Comparison of ENCODE assay signal across 21 cellular contexts in genomic region chr4:8108991-8109390, GRCh38. TPM values are rescaled to one million over a fixed set of nuclear protein-coding genes. Genes with fewer than 3 reads are reported as not detected.
DNase-seq lines count a peak whose midpoint lies in the region; ATAC-seq and TF ChIP-seq lines count a peak whose summit lies in the region.
"Had no signal": no experiment of that assay in that cellular context is flagged by ENCODE, and none has a peak within 500 bp of the region (broad histone marks: within the 10 kb centered on the region; RNA-seq: fewer than 3 reads in every experiment).

No MANE protein-coding gene starts in this region.

- H3K27ac ChIP-seq in right cardiac atrium (ENCODE audit: low read length) (no peak overlapping the region), right atrium auricular region (no peak overlapping the region), neural progenitor cell (no peak overlapping the region), temporal lobe (ENCODE audit: low read depth, low read length) (peak overlapping the region; percentile 3), WERI-Rb-1 (no peak overlapping the region)
- H3K27ac ChIP-seq: A549, HL-60 had no signal

- peaks cover 2% of the 10 kb centered on the region for H3K4me1 ChIP-seq in right cardiac atrium (ENCODE audit: control insufficient read depth, insufficient read depth, low read length)
- peaks cover 0 to 15% of the 10 kb centered on the region in 2 donors for H3K4me1 ChIP-seq in right atrium auricular region
- H3K4me1 ChIP-seq in neural progenitor cell, result peaks cover 15% of the 10 kb centered on the region

- no peaks in the 10 kb centered on the region for H3K9me3 Mint-ChIP-seq in neural progenitor cell
- H3K9me3 Mint-ChIP-seq: CD8-positive, alpha-beta T cell had no signal

- H3K9me3 ChIP-seq in right cardiac atrium (ENCODE audit: control insufficient read depth, low read length), result no peaks in the 10 kb centered on the region
- H3K9me3 ChIP-seq in right atrium auricular region, result no peaks in the 10 kb centered on the region
- H3K9me3 ChIP-seq in neural progenitor cell (ENCODE audit: low read depth), result no peaks in the 10 kb centered on the region
- H3K9me3 ChIP-seq in WERI-Rb-1 (ENCODE audit: severe bottlenecking), result no peaks in the 10 kb centered on the region
- H3K9me3 ChIP-seq: A549, HAP-1 had no signal

- H3K9ac ChIP-seq in neural progenitor cell, result no peak overlapping the region

- H3K36me3 ChIP-seq in right atrium auricular region (no peaks in the 10 kb centered on the region), neural progenitor cell (no peaks in the 10 kb centered on the region), WERI-Rb-1 (no peaks in the 10 kb centered on the region)
- H3K36me3 ChIP-seq: HAP-1 had no signal

- WGBS in right cardiac atrium, result 83% methylated on average over 14 of the region's 14 CpGs

- peaks cover 15% of the 10 kb centered on the region for H3K27me3 Mint-ChIP-seq in neural progenitor cell (ENCODE audit: insufficient read depth, low read depth)

- no peak overlapping the region for H3K4me3 Mint-ChIP-seq in neural progenitor cell
- H3K4me3 Mint-ChIP-seq: B cell; CD8-positive, alpha-beta T cell had no signal

- ATAC-seq in right cardiac atrium, result no peak
- ATAC-seq: A549; CD8-positive, alpha-beta T cell; K562 had no signal

- intact Hi-C loops in right cardiac atrium (cut with DNase I), result no loop called here

- H3K4me3 ChIP-seq in right cardiac atrium (ENCODE audit: low read length), result no peak overlapping the region
- H3K4me3 ChIP-seq in right atrium auricular region, result no peak overlapping the region
- H3K4me3 ChIP-seq in neural progenitor cell, result no peak overlapping the region
- H3K4me3 ChIP-seq in WERI-Rb-1 (ENCODE audit: low read depth, low read length), result no peak overlapping the region
- H3K4me3 ChIP-seq: A549, HAP-1, K562 had no signal

- H3K27me3 ChIP-seq in right cardiac atrium (ENCODE audit: control insufficient read depth, insufficient read depth) (no peaks in the 10 kb centered on the region), right atrium auricular region (no peaks in the 10 kb centered on the region), neural progenitor cell (no peaks in the 10 kb centered on the region), WERI-Rb-1 (ENCODE audit: insufficient read depth, low read depth, severe bottlenecking) (no peaks in the 10 kb centered on the region)

- no peaks in the 10 kb centered on the region for H3K79me2 ChIP-seq in neural progenitor cell (ENCODE audit: low read depth)

- DNase-seq in right cardiac atrium (peak in 2 of 3 donors; percentile 28 to 34), right atrium auricular region (ENCODE audit: low spot score) (no peak), NCI-H69 (lab: John Stamatoyannopoulos, UW) (peak; percentile 8), neural progenitor cell (ENCODE audit: low spot score) (no peak), hepatic stellate cell (ENCODE audit: low spot score) (no peak), WERI-Rb-1 (no peak), C1 segment of cervical spinal cord (lab: John Stamatoyannopoulos, UW) (no peak)
- DNase-seq: CD8-positive, alpha-beta T cell; MM.1S; NCI-H1048; NCI-H1417 treated with DMSO at 0.1 percent for 48 hours; NCI-H187; NCI-H524; OCI-M1; Right ventricle myocardium superior had no signal

- H3K27ac Mint-ChIP-seq in neural progenitor cell, result peak overlapping the region; percentile 90
- H3K27ac Mint-ChIP-seq: B cell; CD8-positive, alpha-beta T cell had no signal

- TF ChIP-seq CTCF in right atrium auricular region (IDR thresholded peaks at IDR 0.05) (no peak), neural progenitor cell (IDR thresholded peaks at IDR 0.05) (no peak), WERI-Rb-1 (IDR thresholded peaks at IDR 0.05; ENCODE audit: low read depth, low read length) (no peak)

- no peaks in the 10 kb centered on the region for H4K20me1 ChIP-seq in neural progenitor cell (ENCODE audit: low read depth)

- no peak overlapping the region for H2AFZ ChIP-seq in neural progenitor cell (replicated peaks)

- no peak overlapping the region for H3K4me2 ChIP-seq in neural progenitor cell
- H3K4me2 ChIP-seq: A549 had no signal

- H3K4me1 Mint-ChIP-seq in neural progenitor cell, result peaks cover 48% of the 10 kb centered on the region

- H3K36me3 Mint-ChIP-seq in neural progenitor cell, result no peaks in the 10 kb centered on the region
- H3K36me3 Mint-ChIP-seq: CD8-positive, alpha-beta T cell had no signal

- H3F3A ChIP-seq in neural progenitor cell (ENCODE audit: low read depth), result no peaks in the 10 kb centered on the region

RNA-seq across cellular contexts. Expression of gene ABLIM2, which starts 49.6 kb away (rescaled TPM):
- total RNA-seq in right cardiac atrium (10 to 100 TPM in 2 of 4 donors, 1 to 10 TPM in 2; 6.2 to 17.4 (median 9.6) TPM), right atrium auricular region (10 to 100 TPM in 1 of 2 donors, 1 to 10 TPM in 1; 5.7 to 11.2 TPM), neural progenitor cell (ENCODE audit: low replicate concordance) (0.24 and 1.2 TPM in 2 replicates), temporal lobe (11.6 TPM)
- 4.2 TPM for polyA plus RNA-seq in right cardiac atrium
- total RNA-seq: K562 had no signal
- polyA plus RNA-seq: K562 had no signal

Comparison
In these comparisons a context has a peak if more than half of its experiments do, and no peak if none do; other contexts are left out.
1. DNase-seq: peak in right cardiac atrium (2 of 3) and NCI-H69 (single experiment); none in right atrium auricular region (single experiment), neural progenitor cell (single experiment), hepatic stellate cell (single experiment), WERI-Rb-1 (single experiment) and C1 segment of cervical spinal cord (0 of 14).